8 cellular contexts compared by ENCODE assay signal in the genomic region with DNA sequence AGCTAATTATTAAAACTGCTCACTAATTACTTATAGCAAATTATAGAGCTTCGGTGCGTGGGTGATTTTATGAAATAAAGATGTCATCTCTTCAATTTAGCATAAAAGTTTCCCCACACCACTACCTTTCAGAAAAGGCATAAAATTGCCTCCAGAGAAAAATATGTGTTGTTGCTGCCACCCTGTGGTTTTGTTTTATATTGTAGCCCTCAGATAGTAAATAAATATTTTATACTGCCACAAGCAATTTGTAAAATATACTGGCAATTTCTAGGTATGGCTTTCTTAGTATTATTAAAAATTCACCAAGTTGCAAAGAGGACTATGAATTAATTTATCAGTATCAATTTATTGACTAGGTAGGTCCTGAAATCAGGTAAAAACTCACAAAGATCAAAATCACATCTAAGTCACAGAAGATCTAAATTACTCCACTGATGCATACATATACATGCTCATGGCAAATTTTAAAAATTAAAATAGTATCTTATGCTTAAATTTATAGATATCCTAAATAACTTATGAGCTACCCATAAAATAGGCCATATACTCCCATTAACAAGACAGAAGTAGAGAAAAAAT.
DNase-seq lines count a peak whose midpoint lies in the region; ATAC-seq and TF ChIP-seq lines count a peak whose summit lies in the region.

No MANE protein-coding gene starts in this region.

- DNase-seq in AG04449 (ENCODE audit: low read depth, low spot score) (no peak), GM03348 (ENCODE audit: low spot score) (peak; percentile 24), MV-4-11 (lab: John Stamatoyannopoulos, UW) (peak; percentile 34), astrocyte of the cerebellum (ENCODE audit: low read depth) (no peak), medulla oblongata (ENCODE audit: extremely low spot score) (peak; percentile 51)
- DNase-seq in effector CD4-positive, alpha-beta T cell: no peak

- CTCF ChIA-PET in AG04449 (lab: Yijun Ruan, JAX): interaction anchor here (0.7 to 6.2 kb wide), 17 partner anchors 9 to 1932 kb away, joined by 3 to 71 read pairs (median 5); a partner anchor contains a TSS

- H3K4me3 ChIP-seq in AG04449 (ENCODE audit: low read depth, low read length) (no peak overlapping the region), astrocyte of the cerebellum (ENCODE audit: low read depth, low read length) (no peak overlapping the region)

- in situ Hi-C loops in astrocyte of the cerebellum (cut with HindIII; ENCODE audit: low sequenced_read_pairs): no loop called here

- ATAC-seq in HG03378 (IDR thresholded peaks at IDR 0.05; ENCODE audit: unreplicated experiment) (no peak), HG03457 (IDR thresholded peaks at IDR 0.05; ENCODE audit: unreplicated experiment) (no peak)

- POLR2A ChIA-PET in AG04449 (lab: Yijun Ruan, JAX): no interaction called here

- TF ChIP-seq CTCF in AG04449 (IDR thresholded peaks at IDR 0.05; ENCODE audit: insufficient read depth, low read length, missing control alignments): peak; percentile 13
- peak; percentile 39 for TF ChIP-seq CTCF in astrocyte of the cerebellum (IDR thresholded peaks at IDR 0.05; ENCODE audit: low read depth, low read length, missing control alignments)

Comparison
In these comparisons a context has a peak if more than half of its experiments do, and no peak if none do; other contexts are left out.
1. DNase-seq: peak in GM03348 (single experiment), MV-4-11 (single experiment) and medulla oblongata (single experiment); none in AG04449 (single experiment), astrocyte of the cerebellum (single experiment) and effector CD4-positive, alpha-beta T cell (single experiment).